12 cellular contexts compared by ENCODE assay signal in genomic region chr11:108538022-108538424, GRCh38. TPM values are rescaled to one million over a fixed set of nuclear protein-coding genes. Genes with fewer than 3 reads are reported as not detected.
DNase-seq lines count a peak whose midpoint lies in the region; ATAC-seq, FAIRE-seq and TF ChIP-seq lines count a peak whose summit lies in the region.
"Had no signal": no experiment of that assay in that cellular context is flagged by ENCODE, and none has a peak within 500 bp of the region (broad histone marks: within the 10 kb centered on the region; RNA-seq: fewer than 3 reads in every experiment).

No MANE protein-coding gene starts in this region.

- H3K4me3 ChIP-seq in GM12878 (no peak overlapping the region), tibial artery (no peak overlapping the region)
- H3K4me3 ChIP-seq in naive thymus-derived CD4-positive, alpha-beta T cell (ENCODE audit: low read length): no peak overlapping the region
- H3K4me3 ChIP-seq: right atrium auricular region had no signal

- no peaks in the 10 kb centered on the region for H3K36me3 Mint-ChIP-seq in activated naive CD4-positive, alpha-beta T cell treated with anti-CD3 and anti-CD28 coated beads for 36 hours (ENCODE audit: low read depth)
- peaks cover 0 to 26% (median 9%) of the 10 kb centered on the region in 5 donors for H3K36me3 Mint-ChIP-seq in naive thymus-derived CD4-positive, alpha-beta T cell
- H3K36me3 Mint-ChIP-seq in type B pancreatic cell: peaks cover under 1% of the 10 kb centered on the region

- no TSS peak for BruUV-seq in GM12878 (replicated peaks; lab: Mats Ljungman, UMichigan)

- RAD21 ChIA-PET in GM12878 (lab: Charles Lee; ENCODE audit: unreplicated experiment): interaction anchor here (0.8 to 1.9 kb wide), 4 partner anchors 15 to 113 kb away, joined by 3 to 9 read pairs (median 4); no protein-coding TSS in a partner anchor

- H3K36me3 ChIP-seq in GM12878 (ENCODE audit: control insufficient read depth in 2 of 2, insufficient read depth in 2 of 2, low read length in 1 of 2): no peaks in the 10 kb centered on the region; a peak in 1 of 4 replicates
- H3K36me3 ChIP-seq in naive thymus-derived CD4-positive, alpha-beta T cell (ENCODE audit: control insufficient read depth in 2 of 3, insufficient read depth in 3 of 3, low read length in 3 of 3): no peaks in the 10 kb centered on the region
- no peaks in the 10 kb centered on the region for H3K36me3 ChIP-seq in tibial artery
- H3K36me3 ChIP-seq: right atrium auricular region had no signal

- no peaks in the 10 kb centered on the region for H3K27me3 ChIP-seq in GM12878 (replicated peaks in 1 of 2; ENCODE audit: control insufficient read depth in 2 of 2, insufficient read depth in 2 of 2, low read length in 1 of 2)
- no peaks in the 10 kb centered on the region for H3K27me3 ChIP-seq in naive thymus-derived CD4-positive, alpha-beta T cell (ENCODE audit: control insufficient read depth in 2 of 2, insufficient read depth in 2 of 2, low read length in 2 of 2)
- no peaks in the 10 kb centered on the region for H3K27me3 ChIP-seq in tibial artery
- H3K27me3 ChIP-seq: right atrium auricular region had no signal

- FAIRE-seq in GM12878 (lab: Jason Lieb, UNC): no peak
- FAIRE-seq: endothelial cell of umbilical vein had no signal

- no peak overlapping the region for H3K4me3 Mint-ChIP-seq in activated naive CD4-positive, alpha-beta T cell treated with anti-CD3 and anti-CD28 coated beads for 36 hours
- H3K4me3 Mint-ChIP-seq in naive thymus-derived CD4-positive, alpha-beta T cell: peak overlapping the region in 8 of 10 donors; percentile 3 to 71 (median 56)
- H3K4me3 Mint-ChIP-seq in type B pancreatic cell: peak overlapping the region; percentile 86

- no peaks in the 10 kb centered on the region for H3K79me2 ChIP-seq in GM12878 (ENCODE audit: control insufficient read depth, insufficient read depth, low read length)

- ATAC-seq in GM12878: no peak; the same call in 1 of the 3 replicates
- peak; percentile 74 for ATAC-seq in naive thymus-derived CD4-positive, alpha-beta T cell
- no peak for ATAC-seq in HG03378 (IDR thresholded peaks at IDR 0.05; ENCODE audit: unreplicated experiment)
- no peak for ATAC-seq in GM18868 (IDR thresholded peaks at IDR 0.05; ENCODE audit: unreplicated experiment)

- in situ Hi-C loops in GM12878 (cut with MboI): no loop called here

- TF ChIP-seq EP300 in GM12878 (IDR thresholded peaks at IDR 0.05; ENCODE audit: borderline replicate concordance in 1 of 2, control insufficient read depth in 1 of 2, low read depth in 2 of 2, low read length in 2 of 2): no peak

- no peaks in the 10 kb centered on the region for H3K27me3 Mint-ChIP-seq in activated naive CD4-positive, alpha-beta T cell treated with anti-CD3 and anti-CD28 coated beads for 36 hours (ENCODE audit: low read depth)
- H3K27me3 Mint-ChIP-seq in naive thymus-derived CD4-positive, alpha-beta T cell: no peaks in the 10 kb centered on the region
- no peaks in the 10 kb centered on the region for H3K27me3 Mint-ChIP-seq in type B pancreatic cell

- H3K4me1 Mint-ChIP-seq in activated naive CD4-positive, alpha-beta T cell treated with anti-CD3 and anti-CD28 coated beads for 36 hours (ENCODE audit: low read depth): no peaks in the 10 kb centered on the region
- H3K4me1 Mint-ChIP-seq in naive thymus-derived CD4-positive, alpha-beta T cell: peaks cover 0 to 11% (median 0%) of the 10 kb centered on the region in 7 donors
- H3K4me1 Mint-ChIP-seq in type B pancreatic cell (ENCODE audit: unreplicated experiment): peaks cover 28% of the 10 kb centered on the region

- no peak overlapping the region for H3K9ac ChIP-seq in GM12878 (ENCODE audit: control insufficient read depth, insufficient read depth, low read length)

- H3K4me1 ChIP-seq in GM12878 (ENCODE audit: control insufficient read depth, insufficient read depth, low read length) (no peaks in the 10 kb centered on the region), tibial artery (no peaks in the 10 kb centered on the region)
- H3K4me1 ChIP-seq in naive thymus-derived CD4-positive, alpha-beta T cell (ENCODE audit: control insufficient read depth in 2 of 2, insufficient read depth in 2 of 2, low read length in 2 of 2): no peaks in the 10 kb centered on the region
- H3K4me1 ChIP-seq: right atrium auricular region had no signal

- H3K27ac ChIP-seq in GM12878 (ENCODE audit: control insufficient read depth, insufficient read depth) (no peak overlapping the region), tibial artery (no peak overlapping the region)
- H3K27ac ChIP-seq in naive thymus-derived CD4-positive, alpha-beta T cell (ENCODE audit: low read depth, low read length): no peak overlapping the region
- H3K27ac ChIP-seq: right atrium auricular region had no signal

- no peak for TF ChIP-seq RAD21 in GM12878 (IDR thresholded peaks at IDR 0.05; ENCODE audit: insufficient read depth, low read depth, low read length)

- intact Hi-C loops in activated naive CD4-positive, alpha-beta T cell treated with anti-CD3 and anti-CD28 coated beads for 36 hours (cut with micrococcal nuclease): no loop called here
- intact Hi-C loops in GM12878 (cut with micrococcal nuclease; ENCODE audit: unreplicated experiment): no loop called here
- intact Hi-C loops in naive thymus-derived CD4-positive, alpha-beta T cell (cut with micrococcal nuclease): no loop called here
- intact Hi-C loops in tibial artery (cut with DNase I; ENCODE audit: low total_unique reads): no loop called here

- no peak overlapping the region for H3K4me2 ChIP-seq in GM12878 (ENCODE audit: control insufficient read depth, insufficient read depth)

- H2AFZ ChIP-seq in GM12878 (ENCODE audit: control insufficient read depth, low read depth, low read length): no peak overlapping the region

- CTCF ChIA-PET in activated naive CD4-positive, alpha-beta T cell treated with anti-CD3 and anti-CD28 coated beads for 36 hours (lab: Charles Lee): interaction anchor here (1.0 kb wide), 1 partner anchor 13 kb away, joined by 3 read pairs; no protein-coding TSS in a partner anchor
- CTCF ChIA-PET in GM12878 (lab: Yijun Ruan, JAX): interaction anchor here (1.3 to 1.4 kb wide), 2 partner anchors 109 to 110 kb away, joined by 3 to 5 read pairs; no protein-coding TSS in a partner anchor
- CTCF ChIA-PET in naive thymus-derived CD4-positive, alpha-beta T cell (lab: Charles Lee): no interaction called here

- no peaks in the 10 kb centered on the region for H3K9me3 Mint-ChIP-seq in activated naive CD4-positive, alpha-beta T cell treated with anti-CD3 and anti-CD28 coated beads for 36 hours
- no peaks in the 10 kb centered on the region for H3K9me3 Mint-ChIP-seq in naive thymus-derived CD4-positive, alpha-beta T cell
- no peaks in the 10 kb centered on the region for H3K9me3 Mint-ChIP-seq in type B pancreatic cell

- TF ChIP-seq CTCF in GM12878 (IDR thresholded peaks at IDR 0.05 in 2 of 3, conservative IDR thresholded peaks at IDR 0.05 in 1 of 3; ENCODE audit: control insufficient read depth in 2 of 3, extremely low read depth in 1 of 3, insufficient read depth in 1 of 3, low read depth in 3 of 3, low read length in 3 of 3) (no peak), type B pancreatic cell (conservative IDR thresholded peaks at IDR 0.05) (no peak), tibial artery (IDR thresholded peaks at IDR 0.05) (no peak)

- SMC1A ChIA-PET in GM12878 (lab: Charles Lee; ENCODE audit: uncharacterized antibody, unreplicated experiment): interaction anchor here (0.8 to 2.1 kb wide), 7 partner anchors 11 to 68 kb away, joined by 3 to 9 read pairs (median 4); no protein-coding TSS in a partner anchor

- DNase-seq in activated naive CD4-positive, alpha-beta T cell treated with anti-CD3 and anti-CD28 coated beads for 36 hours: peak; percentile 10
- no peak for DNase-seq in activated naive CD4-positive, alpha-beta T cell (lab: John Stamatoyannopoulos, UW)
- no peak for DNase-seq in GM12878 (ENCODE audit: low read depth, low spot score)
- DNase-seq in naive thymus-derived CD4-positive, alpha-beta T cell: peak in 2 of 9 donors; percentile 16 to 19
- no peak for DNase-seq in type B pancreatic cell (ENCODE audit: extremely low spot score, unreplicated experiment)
- DNase-seq in tibial artery: no peak
- DNase-seq: GF-D8, NCI-H446 treated with DMSO at 0.1 percent for 48 hours had no signal

- POLR2A ChIA-PET in GM12878 (lab: Charles Lee): interaction anchor here (0.6 kb wide), 1 partner anchor 10 kb away, joined by 6 read pairs; no protein-coding TSS in a partner anchor
- POLR2A ChIA-PET in naive thymus-derived CD4-positive, alpha-beta T cell (lab: Charles Lee): no interaction called here

- no peaks in the 10 kb centered on the region for H4K20me1 ChIP-seq in GM12878 (ENCODE audit: control insufficient read depth, insufficient read depth)

- no peaks in the 10 kb centered on the region for H3K9me3 ChIP-seq in GM12878 (replicated peaks; ENCODE audit: control insufficient read depth, insufficient read depth, low read length)
- no peaks in the 10 kb centered on the region for H3K9me3 ChIP-seq in naive thymus-derived CD4-positive, alpha-beta T cell (ENCODE audit: control insufficient read depth in 2 of 3, low read length in 3 of 3)
- no peaks in the 10 kb centered on the region for H3K9me3 ChIP-seq in tibial artery
- H3K9me3 ChIP-seq: right atrium auricular region had no signal

- H3K27ac Mint-ChIP-seq in activated naive CD4-positive, alpha-beta T cell treated with anti-CD3 and anti-CD28 coated beads for 36 hours: no peak overlapping the region
- peak overlapping the region in 6 of 9 donors; percentile 2 to 68 (median 18) for H3K27ac Mint-ChIP-seq in naive thymus-derived CD4-positive, alpha-beta T cell
- peak overlapping the region; percentile 99 for H3K27ac Mint-ChIP-seq in type B pancreatic cell

- WGBS in GM12878 (ENCODE audit: insufficient coverage, insufficient replicate concordance, low lambda C conversion rate, missing lambda C conversion rate): 84% methylated on average over 8 of the region's 8 CpGs

- TF ChIP-seq POLR2A in GM12878 (IDR thresholded peaks at IDR 0.05; ENCODE audit: low read depth, low read length): no peak

RNA-seq across cellular contexts. Expression of gene POGLUT3, which starts 39.8 kb away (rescaled TPM):
- 1 to 10 TPM; 8.9 to 9.7 TPM for total RNA-seq in activated naive CD4-positive, alpha-beta T cell treated with anti-CD3 and anti-CD28 coated beads for 36 hours
- total RNA-seq in GM12878 (2013; cell fraction: nucleolus; rRNA removed): 13.6 and 14.3 TPM in 2 replicates
- total RNA-seq in GM12878 (2014; rRNA removed) (11.8 and 15.2 TPM in 2 replicates), GM12878 (2014; rRNA removed; fragmentation: Illumina TruSeq; extraction: Trizol) (15.9 and 16.0 TPM in 2 replicates), GM12878 (2021) (11.3 and 12.4 TPM in 2 replicates), type B pancreatic cell (ENCODE audit: low replicate concordance) (19.2 and 23.8 TPM in 2 replicates)
- 8.3 TPM for polyA plus RNA-seq in GM12878 (2011; ENCODE audit: low read depth)
- polyA plus RNA-seq in GM12878 (2011; rRNA removed) (21.5 and 27.4 TPM in 2 replicates), GM12878 (2014; fragmentation: Illumina TruSeq; extraction: Trizol) (18.3 and 24.0 TPM in 2 replicates), GM12878 (2014; fragmentation: Nextera tagmentation; extraction: Ambion mirVana) (1 to 10 TPM; 3.7 to 5.4 TPM), GM12878 (2014; rRNA removed) (11.7 and 13.6 TPM in 2 replicates), GM12878 (2016; fragmentation: Nextera tagmentation; extraction: Ambion mirVana) (10 to 100 TPM; 12.8 to 13.0 TPM)
- 10.1 and 10.3 TPM in 2 replicates for polyA plus RNA-seq in GM12878 (2011; cell fraction: cytosol; rRNA removed)
- 6.2 and 6.6 TPM in 2 replicates for polyA plus RNA-seq in GM12878 (2011; cell fraction: nucleus; rRNA removed)
- polyA plus RNA-seq in GM12878 (2012): 5.4 and 7.4 TPM in 2 replicates
- 13.3 and 19.6 TPM in 2 replicates for polyA minus RNA-seq in GM12878 (2011; rRNA and poly(A)+ RNA removed)
- 8.2 and 12.9 TPM in 2 replicates for polyA minus RNA-seq in GM12878 (2011; cell fraction: cytosol; rRNA and poly(A)+ RNA removed)
- 2.8 and 3.9 TPM in 2 replicates for polyA minus RNA-seq in GM12878 (2011; cell fraction: nucleus; rRNA and poly(A)+ RNA removed)
- 10 to 100 TPM in 1 of 5 experiments, 1 to 10 TPM in 4; 5.7 to 15.7 (median 9.4) TPM for total RNA-seq in naive thymus-derived CD4-positive, alpha-beta T cell
- 10 to 100 TPM in 1 of 2 donors, 1 to 10 TPM in 1; 10.0 to 10.3 TPM for polyA plus RNA-seq in naive thymus-derived CD4-positive, alpha-beta T cell

RNA-seq across cellular contexts. Expression of gene EXPH5, which starts 55.5 kb away (rescaled TPM):
- total RNA-seq in activated naive CD4-positive, alpha-beta T cell treated with anti-CD3 and anti-CD28 coated beads for 36 hours: 1 to 10 TPM; 2.9 to 3.3 TPM
- 87.4 and 89.2 TPM in 2 replicates for total RNA-seq in GM12878 (2013; cell fraction: nucleolus; rRNA removed)
- 6.6 and 8.5 TPM in 2 replicates for total RNA-seq in GM12878 (2014; rRNA removed)
- 8.1 and 8.3 TPM in 2 replicates for total RNA-seq in GM12878 (2014; rRNA removed; fragmentation: Illumina TruSeq; extraction: Trizol)
- 9.2 and 11.1 TPM in 2 replicates for total RNA-seq in GM12878 (2021)
- 0.87 TPM for polyA plus RNA-seq in GM12878 (2011; ENCODE audit: low read depth)
- 8.6 and 10.3 TPM in 2 replicates for polyA plus RNA-seq in GM12878 (2011; rRNA removed)
- polyA plus RNA-seq in GM12878 (2011; cell fraction: cytosol; rRNA removed): 3.0 and 3.2 TPM in 2 replicates
- polyA plus RNA-seq in GM12878 (2011; cell fraction: nucleus; rRNA removed): 7.6 and 8.6 TPM in 2 replicates
- polyA plus RNA-seq in GM12878 (2012): 0.80 and 1.3 TPM in 2 replicates
- polyA plus RNA-seq in GM12878 (2014; fragmentation: Illumina TruSeq; extraction: Trizol): 2.4 and 2.9 TPM in 2 replicates
- polyA plus RNA-seq in GM12878 (2014; fragmentation: Nextera tagmentation; extraction: Ambion mirVana): 1 to 10 TPM in 1 of 2 experiments, under 1 TPM in 1; 0.69 to 4.8 TPM
- 2.2 and 2.7 TPM in 2 replicates for polyA plus RNA-seq in GM12878 (2014; rRNA removed)
- 1 to 10 TPM; 2.9 to 3.8 TPM for polyA plus RNA-seq in GM12878 (2016; fragmentation: Nextera tagmentation; extraction: Ambion mirVana)
- 16.3 and 25.9 TPM in 2 replicates for polyA minus RNA-seq in GM12878 (2011; rRNA and poly(A)+ RNA removed)
- polyA minus RNA-seq in GM12878 (2011; cell fraction: cytosol; rRNA and poly(A)+ RNA removed): 5.7 and 6.2 TPM in 2 replicates
- polyA minus RNA-seq in GM12878 (2011; cell fraction: nucleus; rRNA and poly(A)+ RNA removed): 8.7 and 10.6 TPM in 2 replicates
- 1 to 10 TPM; 1.9 to 8.3 (median 5.9) TPM for total RNA-seq in naive thymus-derived CD4-positive, alpha-beta T cell
- 1 to 10 TPM in 1 of 2 donors, under 1 TPM in 1; 0.90 to 2.0 TPM for polyA plus RNA-seq in naive thymus-derived CD4-positive, alpha-beta T cell
- 15.2 and 37.4 TPM in 2 replicates for total RNA-seq in type B pancreatic cell (ENCODE audit: low replicate concordance)
